Comparison of ENCODE assay signal across 11 cellular contexts in the genomic region with DNA sequence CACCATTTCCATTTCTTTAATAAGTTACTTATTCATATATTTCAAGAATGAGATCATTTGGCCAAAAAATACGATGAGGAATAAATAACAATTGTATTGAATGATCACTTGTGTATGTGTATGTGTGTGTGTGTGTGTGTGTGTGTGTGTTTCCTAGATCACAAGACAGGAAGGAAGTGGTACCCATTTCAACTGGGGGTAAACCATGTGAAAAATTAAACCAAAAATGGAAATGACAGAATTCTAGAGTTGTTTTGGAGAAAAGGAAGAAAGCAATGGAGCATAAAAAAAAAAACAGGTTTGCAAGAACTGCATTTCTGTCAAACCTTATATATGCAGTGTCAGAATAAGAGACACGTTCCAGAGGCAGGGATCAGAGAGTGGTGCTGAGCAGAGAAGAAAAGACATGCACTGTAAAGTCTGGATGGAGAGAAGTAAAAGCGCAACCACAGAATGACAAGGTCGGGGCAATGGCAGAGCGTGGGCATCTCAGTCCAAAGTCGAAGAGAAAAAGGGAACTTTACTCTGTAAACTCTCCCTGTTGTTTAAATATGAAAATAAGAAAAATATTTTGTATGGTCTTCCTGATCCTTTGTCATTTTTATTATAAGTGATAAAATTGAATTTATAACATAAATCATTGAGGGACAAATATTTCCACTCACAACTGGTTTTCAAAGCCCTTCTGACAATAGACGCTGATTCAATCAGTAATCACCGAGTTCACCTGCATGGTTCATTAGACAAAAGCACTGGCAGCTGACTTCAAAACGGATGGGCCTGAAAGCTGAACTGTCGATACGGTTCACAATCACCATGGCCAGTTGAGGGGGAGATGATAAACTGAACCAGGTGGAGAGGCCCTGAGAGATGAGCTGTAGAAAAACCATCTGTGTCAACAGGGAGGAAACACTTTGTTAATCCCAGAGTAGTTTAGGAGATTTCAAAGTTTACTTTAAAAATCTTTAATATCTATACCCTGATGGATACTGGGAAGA.
A peak's percentile ranks its signal among the peaks of the same experiment; 100 is the strongest.
DNase-seq lines count a peak whose midpoint lies in the region; ATAC-seq lines count a peak whose summit lies in the region.
"Had no signal": no experiment of that assay in that cellular context is flagged by ENCODE, and none has a peak within 500 bp of the region (broad histone marks: within the 10 kb centered on the region; RNA-seq: fewer than 3 reads in every experiment).

No MANE protein-coding gene starts in this region.

- no peaks in the 10 kb centered on the region for H3K36me3 Mint-ChIP-seq in activated T-cell treated with anti-CD3 and anti-CD28 coated beads, Interleukin-2, amount 50 U/mL, for 24 hours (ENCODE audit: low read depth)

- H3K9me3 Mint-ChIP-seq in activated T-cell treated with anti-CD3 and anti-CD28 coated beads, Interleukin-2, amount 50 U/mL, for 24 hours = no peaks in the 10 kb centered on the region

- ATAC-seq in GM18870 (IDR thresholded peaks at IDR 0.05; ENCODE audit: unreplicated experiment) = peak; percentile 58
- ATAC-seq in HG02571 (IDR thresholded peaks at IDR 0.05; ENCODE audit: unreplicated experiment) = peak; percentile 46
- peak; percentile 71 for ATAC-seq in HG03565 (IDR thresholded peaks at IDR 0.05; ENCODE audit: unreplicated experiment)

- H3K27me3 Mint-ChIP-seq in activated T-cell treated with anti-CD3 and anti-CD28 coated beads, Interleukin-2, amount 50 U/mL, for 24 hours = peaks cover 50% of the 10 kb centered on the region

- H3K4me3 Mint-ChIP-seq in activated T-cell treated with anti-CD3 and anti-CD28 coated beads, Interleukin-2, amount 50 U/mL, for 24 hours = no peak overlapping the region

- H3K4me1 Mint-ChIP-seq in activated T-cell treated with anti-CD3 and anti-CD28 coated beads, Interleukin-2, amount 50 U/mL, for 24 hours (ENCODE audit: low read depth) = peaks cover 10% of the 10 kb centered on the region

- DNase-seq in caudate nucleus (lab: John Stamatoyannopoulos, UW) (no peak), DMS 273 (lab: John Stamatoyannopoulos, UW; ENCODE audit: unreplicated experiment) (no peak), islet precursor cell (no peak)
- no peak for DNase-seq in stimulated activated naive CD4-positive, alpha-beta T cell treated with Interleukin-2 at 50 U/mL for 16 hours (lab: John Stamatoyannopoulos, UW)
- no peak for DNase-seq in activated T-cell treated with anti-CD3 and anti-CD28 coated beads, Interleukin-2, amount 50 U/mL, for 24 hours
- DNase-seq: activated CD4-positive, CD25-positive, alpha-beta regulatory T cell; posterior cingulate gyrus had no signal

- H3K27ac ChIP-seq in caudate nucleus (ENCODE audit: low read depth, low read length) = peak overlapping the region; percentile 42
- H3K27ac ChIP-seq: hepatocyte had no signal

- no peak overlapping the region for H3K27ac Mint-ChIP-seq in activated T-cell treated with anti-CD3 and anti-CD28 coated beads, Interleukin-2, amount 50 U/mL, for 24 hours
